ENCODE assay signal across 2 cellular contexts in the genomic region with DNA sequence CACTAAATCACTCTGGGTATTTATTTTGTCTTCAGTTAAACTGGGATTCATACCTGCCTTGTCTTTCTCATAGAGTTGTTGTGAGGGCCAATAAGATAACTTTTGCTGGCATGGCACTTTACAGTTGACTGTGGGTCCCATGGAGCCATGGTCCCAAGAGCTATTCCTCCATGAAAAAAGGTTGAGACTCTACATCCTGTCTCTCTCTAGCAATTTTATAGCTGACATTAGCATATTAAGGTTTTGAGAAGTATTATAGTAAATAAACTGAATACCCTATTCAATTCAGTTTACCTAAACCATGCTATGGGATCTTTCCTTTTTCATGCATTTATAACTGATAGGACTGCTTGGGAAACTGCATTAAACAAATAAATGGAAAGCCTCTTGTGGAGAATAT.
TF ChIP-seq lines count a peak whose summit lies in the region.

No MANE protein-coding gene starts in this region.

TF ChIP-seq in A549, 52 proteins besides CTCF, POLR2A, EP300 and RAD21:
- TF ChIP-seq TFCP2L1 (CRISPR knock-in tag; IDR thresholded peaks at IDR 0.05) (no peak), MAFK (IDR thresholded peaks at IDR 0.05; ENCODE audit: partially characterized antibody) (peak; percentile 65), CBX2 (IDR thresholded peaks at IDR 0.05; ENCODE audit: borderline replicate concordance, low read depth) (no peak), NR3C1 (IDR thresholded peaks at IDR 0.05) (no peak), ZFP36 (IDR thresholded peaks at IDR 0.05; ENCODE audit: borderline replicate concordance, partially characterized antibody) (no peak), HEYL (CRISPR knock-in tag; IDR thresholded peaks at IDR 0.05) (no peak), BHLHE40 (IDR thresholded peaks at IDR 0.05; ENCODE audit: low read depth, low read length) (no peak)
- TF ChIP-seq, protein P1, sequence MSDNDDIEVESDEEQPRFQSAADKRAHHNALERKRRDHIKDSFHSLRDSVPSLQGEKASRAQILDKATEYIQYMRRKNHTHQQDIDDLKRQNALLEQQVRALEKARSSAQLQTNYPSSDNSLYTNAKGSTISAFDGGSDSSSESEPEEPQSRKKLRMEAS (IDR thresholded peaks at IDR 0.05): no peak

TF ChIP-seq in IMR-90, 13 proteins besides CTCF, POLR2A, EP300 and RAD21:
- TF ChIP-seq MAFK (IDR thresholded peaks at IDR 0.05; ENCODE audit: low read depth, low read length): peak; percentile 57
- TF ChIP-seq CEBPB (IDR thresholded peaks at IDR 0.05; ENCODE audit: low read depth, low read length): no peak
- TF ChIP-seq RCOR1 (IDR thresholded peaks at IDR 0.05; ENCODE audit: insufficient replicate concordance, low read length): no peak
TF ChIP-seq in IMR-90: peak in this region for 1.
